ENCODE assay signal across 15 cellular contexts in the genomic region with DNA sequence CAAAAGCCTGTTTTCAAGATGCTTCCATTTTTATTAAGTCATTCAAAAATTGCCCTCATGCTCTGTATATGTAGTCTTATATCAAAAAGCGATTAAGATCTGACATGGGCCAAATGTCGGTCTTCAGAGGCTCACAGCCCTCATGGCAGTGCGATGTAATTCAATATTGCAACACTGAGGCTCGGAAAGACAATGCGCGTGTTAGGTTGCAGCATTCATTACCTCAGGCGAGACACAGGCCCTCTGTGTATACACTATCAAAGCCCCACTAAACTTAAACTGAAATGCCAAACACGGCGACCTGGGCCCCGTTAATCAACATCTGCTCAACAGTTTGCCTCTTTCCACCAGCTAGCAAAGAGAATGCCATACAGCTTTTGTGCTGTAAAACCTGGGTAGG.
DNase-seq lines count a peak whose midpoint lies in the region; ATAC-seq and TF ChIP-seq lines count a peak whose summit lies in the region.
"Had no signal": no experiment of that assay in that cellular context is flagged by ENCODE, and none has a peak within 500 bp of the region (broad histone marks: within the 10 kb centered on the region; RNA-seq: fewer than 3 reads in every experiment).

No MANE protein-coding gene starts in this region.

- no peaks in the 10 kb centered on the region for H3K36me3 ChIP-seq in parathyroid adenoma (ENCODE audit: control insufficient read depth, insufficient read depth, low read length)

- no peak for ATAC-seq in HG02763 (IDR thresholded peaks at IDR 0.05; ENCODE audit: unreplicated experiment)
- ATAC-seq: T-helper 17 cell had no signal

- no peak overlapping the region for H3K4me3 ChIP-seq in parathyroid adenoma (ENCODE audit: low read depth, low read length)

- no peak overlapping the region for H3K27ac ChIP-seq in parathyroid adenoma
- H3K27ac ChIP-seq: 22Rv1 had no signal

- DNase-seq in NCI-H510A treated with DMSO at 0.1 percent for 48 hours (lab: John Stamatoyannopoulos, UW) (peak; percentile 31), NCI-H510A (lab: John Stamatoyannopoulos, UW) (no peak), NCI-H2107 (lab: John Stamatoyannopoulos, UW) (peak; percentile 54), SK-N-DZ (ENCODE audit: low spot score) (peak; percentile 62), Ammon's horn (ENCODE audit: low spot score) (no peak), RKO (ENCODE audit: low spot score) (no peak)
- DNase-seq: NCI-H1105, NCI-H2081 treated with DMSO at 0.1 percent for 48 hours, NCI-H446, NCI-H82, T-helper 17 cell had no signal

- peak overlapping the region; percentile 3 for H2AFZ ChIP-seq in parathyroid adenoma

- H3K4me1 ChIP-seq in parathyroid adenoma = no peaks in the 10 kb centered on the region

- no peaks in the 10 kb centered on the region for H3K79me2 ChIP-seq in parathyroid adenoma

- no peak overlapping the region for H3K4me2 ChIP-seq in parathyroid adenoma (ENCODE audit: low read length)

- H3K9me3 ChIP-seq in parathyroid adenoma (ENCODE audit: control insufficient read depth, low read length) = no peaks in the 10 kb centered on the region
- H3K9me3 ChIP-seq: Caco-2 had no signal

- H3K27me3 ChIP-seq in parathyroid adenoma (ENCODE audit: control insufficient read depth, insufficient read depth, low read length) = no peaks in the 10 kb centered on the region

- no peak for TF ChIP-seq CTCF in parathyroid adenoma (IDR thresholded peaks at IDR 0.05)

- H3K9ac ChIP-seq in parathyroid adenoma = no peak overlapping the region

Comparison
In these comparisons a context has a peak if more than half of its experiments do, and no peak if none do; other contexts are left out.
1. DNase-seq: peak in NCI-H510A treated with DMSO at 0.1 percent for 48 hours (single experiment), NCI-H2107 (single experiment) and SK-N-DZ (single experiment); none in NCI-H510A (single experiment), Ammon's horn (single experiment) and RKO (single experiment).